ENCODE assay signal across 8 cellular contexts in the genomic region with DNA sequence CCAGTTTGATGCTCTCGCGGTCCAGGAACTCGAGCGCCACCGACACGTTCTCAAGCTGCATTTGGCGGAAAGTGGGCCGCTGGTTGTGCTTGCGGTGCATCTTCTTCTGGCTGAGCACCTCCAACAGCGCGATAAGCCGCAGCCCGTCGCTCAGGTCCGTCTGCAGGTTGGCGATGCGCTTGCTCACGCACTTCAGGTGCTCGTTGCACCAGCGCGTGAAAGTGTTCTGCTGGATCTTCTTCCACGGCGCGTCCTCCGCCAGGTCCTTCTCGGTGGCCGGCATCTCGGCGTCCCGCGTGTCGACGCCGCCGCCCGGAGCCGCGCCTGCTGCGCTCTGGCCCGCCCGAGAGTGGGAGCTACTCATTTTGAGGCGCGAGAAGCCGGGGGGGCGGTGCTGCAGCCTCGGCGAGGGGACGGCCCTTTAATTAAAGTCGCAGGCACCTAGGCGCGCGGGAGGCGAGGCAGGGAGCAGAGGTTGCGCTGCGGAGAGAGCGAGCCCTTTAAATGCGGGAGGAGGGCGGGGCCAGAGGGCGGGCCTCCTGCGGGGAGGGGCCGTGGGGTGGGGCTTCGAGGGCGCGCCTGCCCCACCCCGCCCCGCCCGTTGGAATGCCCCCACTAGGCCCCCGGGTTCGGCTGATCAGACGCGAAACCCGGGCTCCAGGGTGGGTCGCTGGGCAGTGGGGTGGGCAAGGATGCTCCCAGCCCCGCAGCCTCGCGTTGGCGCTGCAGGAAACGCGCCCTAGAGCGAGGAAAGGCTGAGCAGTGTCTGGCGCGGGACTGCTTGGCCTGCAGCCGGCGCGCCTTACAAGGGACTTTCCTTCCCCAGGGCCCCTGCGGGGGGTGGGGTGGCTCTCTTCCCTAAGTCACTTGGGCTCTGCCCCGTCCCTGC. TPM values are rescaled to one million over a fixed set of nuclear protein-coding genes. Genes with fewer than 3 reads are reported as not detected.
A peak's percentile ranks its signal among the peaks of the same experiment; 100 is the strongest.
DNase-seq lines count a peak whose midpoint lies in the region; ATAC-seq and TF ChIP-seq lines count a peak whose summit lies in the region.

No MANE protein-coding gene starts in this region.

- no peaks in the 10 kb centered on the region for H3F3A ChIP-seq in Loucy (ENCODE audit: low read depth)

- peak overlapping the region; percentile 90 for H3K4me2 ChIP-seq in DND-41 (ENCODE audit: insufficient read depth, low read length)
- peak overlapping the region; percentile 84 for H3K4me2 ChIP-seq in Loucy (ENCODE audit: low read depth, low read length, poor library complexity, severe bottlenecking)

- peak overlapping the region; percentile 55 for H2AFZ ChIP-seq in DND-41 (ENCODE audit: low read depth, low read length)
- H2AFZ ChIP-seq in Loucy (ENCODE audit: low read length) = no peak overlapping the region

- H3K27ac ChIP-seq in DND-41 (ENCODE audit: low read length) (peak overlapping the region; percentile 98), neutrophil (peak overlapping the region; percentile 97), subcutaneous abdominal adipose tissue (ENCODE audit: low read depth, low read length) (peak overlapping the region; percentile 93)

- TF ChIP-seq CTCF in DND-41 (IDR thresholded peaks at IDR 0.05; ENCODE audit: borderline replicate concordance, extremely low read depth, low read length, poor library complexity, severe bottlenecking) (no peak), Loucy (conservative IDR thresholded peaks at IDR 0.05; ENCODE audit: low read length) (no peak), neutrophil (IDR thresholded peaks at IDR 0.05) (no peak)

- H3K4me1 ChIP-seq in DND-41 (ENCODE audit: insufficient read depth, low read length) (peaks cover 53% of the 10 kb centered on the region), Loucy (ENCODE audit: insufficient read depth, low read length, poor library complexity, severe bottlenecking) (peaks cover 23% of the 10 kb centered on the region), neutrophil (ENCODE audit: control insufficient read depth in 1 of 2, insufficient read depth in 1 of 2, low read depth in 1 of 2, low read length in 1 of 2) (peaks cover 48 to 53% of the 10 kb centered on the region in 2 experiments), subcutaneous abdominal adipose tissue (ENCODE audit: control insufficient read depth in 5 of 5, insufficient read depth in 5 of 5, low read length in 5 of 5) (peaks cover 0 to 68% (median 55%) of the 10 kb centered on the region in 5 donors)

- H4K20me1 ChIP-seq in DND-41 (ENCODE audit: insufficient read depth, low read length) (peaks cover 49% of the 10 kb centered on the region), Loucy (ENCODE audit: insufficient read depth, low read length, poor library complexity, severe bottlenecking) (peaks cover 32% of the 10 kb centered on the region)

- no peaks in the 10 kb centered on the region for H3K9me2 ChIP-seq in Loucy (replicated peaks; ENCODE audit: low read depth, low read length)

- H3K79me2 ChIP-seq in DND-41 (ENCODE audit: insufficient read depth, low read length) (peaks cover 49% of the 10 kb centered on the region), Loucy (ENCODE audit: insufficient read depth, low read length) (peaks cover 49% of the 10 kb centered on the region)

- peak; percentile 75 for ATAC-seq in DND-41 (ENCODE audit: insufficient read depth, low read depth)

- no peaks in the 10 kb centered on the region for H3K9me3 ChIP-seq in DND-41 (ENCODE audit: insufficient read depth, low read length, severe bottlenecking)
- no peaks in the 10 kb centered on the region for H3K9me3 ChIP-seq in Loucy (ENCODE audit: insufficient read depth, low read depth, low read length)
- H3K9me3 ChIP-seq in neutrophil = no peaks in the 10 kb centered on the region
- no peaks in the 10 kb centered on the region for H3K9me3 ChIP-seq in subcutaneous abdominal adipose tissue (ENCODE audit: control insufficient read depth in 5 of 5, low read length in 5 of 5)

- peak overlapping the region; percentile 95 to 99 for H3K4me3 ChIP-seq in DND-41 (ENCODE audit: low read depth in 1 of 2, low read length in 2 of 2)
- H3K4me3 ChIP-seq in Loucy (ENCODE audit: low read length, poor library complexity, severe bottlenecking) = peak overlapping the region; percentile 97
- peak overlapping the region; percentile 73 to 91 for H3K4me3 ChIP-seq in neutrophil (ENCODE audit: low read depth in 1 of 2, low read length in 1 of 2)
- peak overlapping the region; percentile 64 to 89 (median 83) for H3K4me3 ChIP-seq in subcutaneous abdominal adipose tissue (ENCODE audit: low read depth in 1 of 5, low read length in 5 of 5)

- peaks cover 4% of the 10 kb centered on the region for H3K27me3 ChIP-seq in DND-41 (ENCODE audit: insufficient read depth, low read length, poor library complexity)
- no peaks in the 10 kb centered on the region for H3K27me3 ChIP-seq in Loucy (ENCODE audit: insufficient read depth, low read length, poor library complexity, severe bottlenecking)
- no peaks in the 10 kb centered on the region for H3K27me3 ChIP-seq in neutrophil
- peaks cover 0 to 12% (median 5%) of the 10 kb centered on the region in 5 donors for H3K27me3 ChIP-seq in subcutaneous abdominal adipose tissue (ENCODE audit: control insufficient read depth in 5 of 5, insufficient read depth in 4 of 5, low read length in 5 of 5)

- peak overlapping the region; percentile 90 for H3K9ac ChIP-seq in DND-41 (ENCODE audit: low read depth, low read length)
- H3K9ac ChIP-seq in Loucy (ENCODE audit: low read depth, low read length, poor library complexity, severe bottlenecking) = peak overlapping the region; percentile 99
- peak overlapping the region in 3 of 5 donors; percentile 53 to 78 (median 68) for H3K9ac ChIP-seq in subcutaneous abdominal adipose tissue (ENCODE audit: low read length in 5 of 5)

- DNase-seq in DND-41 (peak; percentile 95), H4 (ENCODE audit: low spot score) (peak; percentile 93), SHP77 (lab: John Stamatoyannopoulos, UW) (peak; percentile 76 to 87), activated gamma-delta T cell treated with Interleukin-2 at 50 U/mL for 16 hours (peak; percentile 91), foreskin melanocyte (peak; percentile 84)

- H3K36me3 ChIP-seq in DND-41 (ENCODE audit: insufficient read depth, low read length) (peaks cover 38% of the 10 kb centered on the region), Loucy (ENCODE audit: insufficient read depth, low read length) (peaks cover 17% of the 10 kb centered on the region; the same call in 1 of the 2 replicates), neutrophil (peaks cover 19% of the 10 kb centered on the region), subcutaneous abdominal adipose tissue (ENCODE audit: control insufficient read depth in 5 of 5, insufficient read depth in 5 of 5, low read length in 5 of 5) (peaks cover 0 to 22% (median 18%) of the 10 kb centered on the region in 5 donors)

RNA-seq across cellular contexts. Expression of gene FLNA, which starts 3.3 kb away (rescaled TPM):
- 409 and 458 TPM in 2 replicates for total RNA-seq in H4 (2014; rRNA removed; shearing (Covaris generic))

RNA-seq across cellular contexts. Expression of gene EMD, which starts 8.0 kb away (rescaled TPM):
- total RNA-seq in H4 (2014; rRNA removed; shearing (Covaris generic)) = 53.3 and 69.3 TPM in 2 replicates

RNA-seq across cellular contexts. Expression of gene RPL10, which starts 27.1 kb away (rescaled TPM):
- 5,829 and 6,316 TPM in 2 replicates for total RNA-seq in H4 (2014; rRNA removed; shearing (Covaris generic))

RNA-seq across cellular contexts. Expression of gene DNASE1L1, which starts 37.9 kb away (rescaled TPM):
- 19.4 and 21.8 TPM in 2 replicates for total RNA-seq in H4 (2014; rRNA removed; shearing (Covaris generic))

RNA-seq across cellular contexts. Expression of gene TAFAZZIN, which starts 40.2 kb away (rescaled TPM):
- total RNA-seq in H4 (2014; rRNA removed; shearing (Covaris generic)) = 15.1 and 15.3 TPM in 2 replicates

Comparison
In these comparisons a context has a peak if more than half of its experiments do, and no peak if none do; other contexts are left out.
1. Peak in every context shown above with its lines: DNase-seq, ATAC-seq, H3K4me3 ChIP-seq and H3K27ac ChIP-seq.